In genomic region chr14:60196291-60196690, GRCh38 we compare ENCODE assay signal across 18 cellular contexts. TPM values are rescaled to one million over a fixed set of nuclear protein-coding genes. Genes with fewer than 3 reads are reported as not detected.
A peak's percentile ranks its signal among the peaks of the same experiment; 100 is the strongest.
DNase-seq lines count a peak whose midpoint lies in the region; ATAC-seq, FAIRE-seq and TF ChIP-seq lines count a peak whose summit lies in the region.
"Had no signal": no experiment of that assay in that cellular context is flagged by ENCODE, and none has a peak within 500 bp of the region (broad histone marks: within the 10 kb centered on the region; RNA-seq: fewer than 3 reads in every experiment).

No MANE protein-coding gene starts in this region.

- no peaks in the 10 kb centered on the region for H3K79me2 ChIP-seq in DND-41 (ENCODE audit: insufficient read depth, low read length)

- no peak overlapping the region for H3K4me2 ChIP-seq in DND-41 (ENCODE audit: insufficient read depth, low read length)
- H3K4me2 ChIP-seq: PC-9 had no signal

- H3K9me3 ChIP-seq in DND-41 (ENCODE audit: insufficient read depth, low read length, severe bottlenecking): no peaks in the 10 kb centered on the region
- peaks cover 5% of the 10 kb centered on the region for H3K9me3 ChIP-seq in effector memory CD4-positive, alpha-beta T cell (ENCODE audit: control insufficient read depth, low read length)
- H3K9me3 ChIP-seq: pancreas, uterus had no signal

- H3K36me3 ChIP-seq in DND-41 (ENCODE audit: insufficient read depth, low read length): no peaks in the 10 kb centered on the region
- no peaks in the 10 kb centered on the region for H3K36me3 ChIP-seq in bronchial epithelial cell (ENCODE audit: control insufficient read depth, insufficient read depth, low read length)
- no peaks in the 10 kb centered on the region for H3K36me3 ChIP-seq in effector memory CD4-positive, alpha-beta T cell (ENCODE audit: control insufficient read depth, insufficient read depth, low read length)
- H3K36me3 ChIP-seq: pancreas, uterus had no signal

- H3K4me3 ChIP-seq in DND-41 (ENCODE audit: low read depth in 1 of 2, low read length in 2 of 2) (no peak overlapping the region), bronchial epithelial cell (ENCODE audit: low read depth, low read length) (no peak overlapping the region)
- no peak overlapping the region for H3K4me3 ChIP-seq in effector memory CD4-positive, alpha-beta T cell (ENCODE audit: insufficient read depth, low read depth, low read length, poor library complexity, severe bottlenecking)
- H3K4me3 ChIP-seq: GM23248, pancreas, PC-9, uterus had no signal

- TF ChIP-seq CTCF in DND-41 (IDR thresholded peaks at IDR 0.05; ENCODE audit: borderline replicate concordance, extremely low read depth, low read length, poor library complexity, severe bottlenecking) (no peak), bronchial epithelial cell (IDR thresholded peaks at IDR 0.05; ENCODE audit: insufficient read depth, low read length, severe bottlenecking) (no peak)

- H3K27me3 ChIP-seq in DND-41 (ENCODE audit: insufficient read depth, low read length, poor library complexity) (no peaks in the 10 kb centered on the region), bronchial epithelial cell (ENCODE audit: control insufficient read depth, insufficient read depth, low read length) (peaks cover 2% of the 10 kb centered on the region)
- no peaks in the 10 kb centered on the region for H3K27me3 ChIP-seq in effector memory CD4-positive, alpha-beta T cell (replicated peaks; ENCODE audit: control insufficient read depth, insufficient read depth, low read length, poor library complexity, severe bottlenecking)
- H3K27me3 ChIP-seq: pancreas, uterus had no signal

- H2AFZ ChIP-seq in DND-41 (ENCODE audit: low read depth, low read length): no peak overlapping the region
- H2AFZ ChIP-seq: GM23248, PC-9 had no signal

- peaks cover 15% of the 10 kb centered on the region for H3K4me1 ChIP-seq in DND-41 (ENCODE audit: insufficient read depth, low read length)
- H3K4me1 ChIP-seq in effector memory CD4-positive, alpha-beta T cell (ENCODE audit: control insufficient read depth, insufficient read depth, low read length, poor library complexity, severe bottlenecking): no peaks in the 10 kb centered on the region
- H3K4me1 ChIP-seq: pancreas, uterus had no signal

- no peak overlapping the region for H3K27ac ChIP-seq in DND-41 (ENCODE audit: low read length)
- no peak overlapping the region for H3K27ac ChIP-seq in effector memory CD4-positive, alpha-beta T cell (ENCODE audit: insufficient read depth, low read length, poor library complexity, severe bottlenecking)
- H3K27ac ChIP-seq: GM23248, pancreas, PC-9 had no signal

- FAIRE-seq in HTR-8/SVneo (lab: Jason Lieb, UNC) (peak; percentile 60), bronchial epithelial cell (lab: Jason Lieb, UNC) (no peak)
- FAIRE-seq: pancreas had no signal

- ATAC-seq in DND-41 (ENCODE audit: insufficient read depth, low read depth) (peak; percentile 69; the same call in 1 of the 3 replicates), SK-N-SH treated with all-trans-retinoic acid at 6 μM for 48 hours (peak; percentile 36; the same call in 1 of the 3 replicates)
- ATAC-seq: naive thymus-derived CD8-positive, alpha-beta T cell; pancreas had no signal

- H3K9ac ChIP-seq in DND-41 (ENCODE audit: low read depth, low read length): no peak overlapping the region
- H3K9ac ChIP-seq: GM23248 had no signal

- H4K20me1 ChIP-seq in DND-41 (ENCODE audit: insufficient read depth, low read length): no peaks in the 10 kb centered on the region

- DNase-seq in DND-41 (no peak), HTR-8/SVneo (ENCODE audit: insufficient read length, low spot score) (no peak), bronchial epithelial cell (ENCODE audit: low read depth) (peak; percentile 46), NCI-H187 treated with DMSO at 0.1 percent for 48 hours (lab: John Stamatoyannopoulos, UW) (no peak), NCI-H2171 treated with DMSO at 0.1 percent for 48 hours (lab: John Stamatoyannopoulos, UW) (no peak)
- no peak for DNase-seq in effector memory CD4-positive, alpha-beta T cell
- no peak for DNase-seq in stimulated activated CD8-positive, alpha-beta memory T cell treated with anti-CD3 and anti-CD28 coated beads, Interleukin-4, amount 100 ng/mL, for 48 hours
- DNase-seq: activated CD4-positive, alpha-beta T cell treated with anti-CD3 and anti-CD28 coated beads, Interleukin-2, amount 10 ng/mL, durations not matched to agents 7 days and 5 days; CD4-positive, alpha-beta memory T cell; DMS53; GM23248; naive thymus-derived CD8-positive, alpha-beta T cell; NCI-H526; pancreas; PC-9; stimulated activated CD4-positive, alpha-beta T cell treated with anti-CD3 and anti-CD28 coated beads, Interleukin-2, amount 100 ng/mL, for 48 hours; uterus had no signal

TF ChIP-seq in SK-N-SH treated with all-trans-retinoic acid at 6 μM for 48 hours, 23 proteins besides CTCF, POLR2A, EP300 and RAD21:
- TF ChIP-seq ARNTL (CRISPR knock-in tag; IDR thresholded peaks at IDR 0.05; ENCODE audit: borderline replicate concordance, low read depth) (no peak), ZFP3 (CRISPR knock-in tag; IDR thresholded peaks at IDR 0.05) (no peak), ESRRG (CRISPR knock-in tag; IDR thresholded peaks at IDR 0.05) (no peak), CSRNP3 (CRISPR knock-in tag; IDR thresholded peaks at IDR 0.05) (no peak), POU6F1 (CRISPR knock-in tag; IDR thresholded peaks at IDR 0.05; ENCODE audit: borderline replicate concordance, low read depth) (no peak), SNAI2 (CRISPR knock-in tag; IDR thresholded peaks at IDR 0.05) (no peak), PPARA (CRISPR knock-in tag; IDR thresholded peaks at IDR 0.05; ENCODE audit: borderline replicate concordance) (no peak), CSDC2 (CRISPR knock-in tag; IDR thresholded peaks at IDR 0.05) (no peak)
- TF ChIP-seq, protein P1, sequence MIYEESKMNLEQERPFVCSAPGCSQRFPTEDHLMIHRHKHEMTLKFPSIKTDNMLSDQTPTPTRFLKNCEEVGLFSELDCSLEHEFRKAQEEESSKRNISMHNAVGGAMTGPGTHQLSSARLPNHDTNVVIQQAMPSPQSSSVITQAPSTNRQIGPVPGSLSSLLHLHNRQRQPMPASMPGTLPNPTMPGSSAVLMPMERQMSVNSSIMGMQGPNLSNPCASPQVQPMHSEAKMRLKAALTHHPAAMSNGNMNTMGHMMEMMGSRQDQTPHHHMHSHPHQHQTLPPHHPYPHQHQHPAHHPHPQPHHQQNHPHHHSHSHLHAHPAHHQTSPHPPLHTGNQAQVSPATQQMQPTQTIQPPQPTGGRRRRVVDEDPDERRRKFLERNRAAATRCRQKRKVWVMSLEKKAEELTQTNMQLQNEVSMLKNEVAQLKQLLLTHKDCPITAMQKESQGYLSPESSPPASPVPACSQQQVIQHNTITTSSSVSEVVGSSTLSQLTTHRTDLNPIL (CRISPR knock-in tag; IDR thresholded peaks at IDR 0.05; ENCODE audit: low read depth): no peak

RNA-seq across cellular contexts. Expression of gene DHRS7, which starts 31.1 kb away (rescaled TPM):
- 202 and 211 TPM in 2 replicates for total RNA-seq in bronchial epithelial cell

RNA-seq across cellular contexts. Expression of gene PPM1A, which starts 52.7 kb away (rescaled TPM):
- 30.6 and 35.5 TPM in 2 replicates for total RNA-seq in bronchial epithelial cell
